33 cellular contexts compared by ENCODE assay signal in genomic region chr10:133100186-133100585, GRCh38. TPM values are rescaled to one million over a fixed set of nuclear protein-coding genes. Genes with fewer than 3 reads are reported as not detected.
"Had no signal": no experiment of that assay in that cellular context is flagged by ENCODE, and none has a peak within 500 bp of the region (broad histone marks: within the 10 kb centered on the region; RNA-seq: fewer than 3 reads in every experiment).

No MANE protein-coding gene starts in this region.

- H3K9ac ChIP-seq: parathyroid adenoma had no signal

- H3K27ac ChIP-seq: neutrophil, ovary, parathyroid adenoma, psoas muscle, right lobe of liver, sigmoid colon, suprapubic skin, testis, tibial artery, transverse colon, upper lobe of right lung, uterus had no signal

- H3K9me3 ChIP-seq: neutrophil, ovary, psoas muscle, right lobe of liver, sigmoid colon, suprapubic skin, testis, tibial artery, transverse colon, upper lobe of right lung, uterus had no signal

- H3K27me3 ChIP-seq: ovary, right lobe of liver, testis, uterus had no signal

- H3K4me1 ChIP-seq: parathyroid adenoma, psoas muscle, right lobe of liver, testis, upper lobe of right lung, uterus had no signal

- H3K4me3 Mint-ChIP-seq: naive B cell; natural killer cell treated with Interleukin-12 subunit alpha and Interleukin-12 subunit beta and Interleukin-15 and Interleukin-18, amount 100 ng/mL, for 72 hours; nephron progenitor cell; neural crest cell; stimulated activated memory B cell treated with anti-CD40 and anti-IgM and Interleukin-4, amounts not matched to agents 10 μg/mL and 1 μg/mL and 100 μg/mL, for 72 hours; type B pancreatic cell had no signal

- H3K9me3 Mint-ChIP-seq: naive B cell; naive thymus-derived CD8-positive, alpha-beta T cell; natural killer cell treated with Interleukin-12 subunit alpha and Interleukin-12 subunit beta and Interleukin-15 and Interleukin-18, amount 100 ng/mL, for 72 hours; nephron progenitor cell; neural crest cell; stimulated activated memory B cell treated with anti-CD40 and anti-IgM and Interleukin-4, amounts not matched to agents 10 μg/mL and 1 μg/mL and 100 μg/mL, for 72 hours; stimulated activated naive CD8-positive, alpha-beta T cell treated with anti-CD3 and anti-CD28 coated beads, Interleukin-15, amount 100 ng/mL, for 72 hours; type B pancreatic cell had no signal

- H3K4me3 ChIP-seq: ovary, psoas muscle, right lobe of liver, sigmoid colon, suprapubic skin, testis, tibial artery, transverse colon, upper lobe of right lung, uterus had no signal

- H3K36me3 Mint-ChIP-seq: naive B cell; naive thymus-derived CD8-positive, alpha-beta T cell; natural killer cell treated with Interleukin-12 subunit alpha and Interleukin-12 subunit beta and Interleukin-15 and Interleukin-18, amount 100 ng/mL, for 72 hours; stimulated activated memory B cell treated with anti-CD40 and anti-IgM and Interleukin-4, amounts not matched to agents 10 μg/mL and 1 μg/mL and 100 μg/mL, for 72 hours; type B pancreatic cell had no signal

- ATAC-seq: naive thymus-derived CD8-positive, alpha-beta T cell; natural killer cell treated with Interleukin-12 subunit alpha and Interleukin-12 subunit beta and Interleukin-15 and Interleukin-18, amount 100 ng/mL, for 72 hours; psoas muscle; right lobe of liver; stimulated activated memory B cell treated with anti-CD40 and anti-IgM and Interleukin-4, amounts not matched to agents 10 μg/mL and 1 μg/mL and 100 μg/mL, for 72 hours; stimulated activated naive CD8-positive, alpha-beta T cell treated with anti-CD3 and anti-CD28 coated beads, Interleukin-15, Interleukin-2, amounts not matched to agents 100 U/mL and 50 U/mL, for 24 hours had no signal

- H3K27ac Mint-ChIP-seq: naive B cell; naive thymus-derived CD8-positive, alpha-beta T cell; natural killer cell treated with Interleukin-12 subunit alpha and Interleukin-12 subunit beta and Interleukin-15 and Interleukin-18, amount 100 ng/mL, for 72 hours; nephron progenitor cell; progenitor cell of endocrine pancreas; stimulated activated memory B cell treated with anti-CD40 and anti-IgM and Interleukin-4, amounts not matched to agents 10 μg/mL and 1 μg/mL and 100 μg/mL, for 72 hours; type B pancreatic cell had no signal

- DNase-seq: naive B cell; naive thymus-derived CD8-positive, alpha-beta T cell; nephron progenitor cell; nucleus accumbens; ovary; psoas muscle; right lobe of liver; sigmoid colon; small intestine; stimulated activated CD4-positive, alpha-beta T cell treated with anti-CD3 and anti-CD28 coated beads, Interleukin-1b, Interleukin-23, amount 100 ng/mL, for 48 hours; stimulated activated CD4-positive, alpha-beta T cell treated with anti-CD3 and anti-CD28 coated beads, Interleukin-4, amount 100 ng/mL, for 1 hour; stimulated activated CD4-positive, alpha-beta T cell treated with anti-CD3 and anti-CD28 coated beads, Interleukin-4, amount 100 ng/mL, for 4 hours; stimulated activated CD8-positive, alpha-beta memory T cell treated with anti-CD3 and anti-CD28 coated beads, Interleukin-4, amount 100 ng/mL, for 48 hours; stimulated activated naive CD4-positive, alpha-beta T cell; stimulated activated naive CD8-positive, alpha-beta T cell treated with anti-CD3 and anti-CD28 coated beads, Interleukin-15, amount 100 ng/mL, for 72 hours; stimulated activated naive CD8-positive, alpha-beta T cell treated with anti-CD3 and anti-CD28 coated beads, Interleukin-15, Interleukin-2, amounts not matched to agents 100 U/mL and 50 U/mL, for 24 hours; testis; tibial artery; transverse colon; upper lobe of right lung; uterus had no signal

- H3K79me2 ChIP-seq: parathyroid adenoma had no signal

- H3K36me3 ChIP-seq: neutrophil, ovary, right lobe of liver, sigmoid colon, suprapubic skin, tibial artery, transverse colon, upper lobe of right lung, uterus had no signal

RNA-seq across cellular contexts. Expression of gene ADGRA1, which starts 12.5 kb away (rescaled TPM):
- total RNA-seq: naive thymus-derived CD8-positive, alpha-beta T cell; natural killer cell treated with Interleukin-12 subunit alpha and Interleukin-12 subunit beta and Interleukin-15 and Interleukin-18, amount 100 ng/mL, for 72 hours; osteoblast; renal cortical epithelial cell; suprapubic skin; upper lobe of right lung; urinary bladder had no signal
- polyA plus RNA-seq: naive thymus-derived CD8-positive, alpha-beta T cell; ovary had no signal

RNA-seq across cellular contexts. Expression of gene KNDC1, which starts 59.8 kb away (rescaled TPM):
- total RNA-seq: myocyte, osteoblast had no signal
- polyA plus RNA-seq: naive thymus-derived CD8-positive, alpha-beta T cell had no signal
